In genomic region chr13:105874808-105875207, GRCh38 we compare ENCODE assay signal across 29 cellular contexts.
"Had no signal": no experiment of that assay in that cellular context is flagged by ENCODE, and none has a peak within 500 bp of the region (broad histone marks: within the 10 kb centered on the region; RNA-seq: fewer than 3 reads in every experiment).

No MANE protein-coding gene starts in this region.

- H3K4me1 ChIP-seq: neural progenitor cell, parathyroid adenoma, psoas muscle, right lobe of liver, sigmoid colon, spleen, thyroid gland, tibial nerve, vagina had no signal

- H3K9me3 ChIP-seq: ovary, psoas muscle, right lobe of liver, sigmoid colon, spleen, thoracic aorta, thyroid gland, tibial nerve, upper lobe of left lung, vagina had no signal

- FAIRE-seq: urothelium cell line had no signal

- DNase-seq: natural killer cell; occipital lobe; ovary; posterior cingulate gyrus; psoas muscle; right cardiac atrium; right lobe of liver; sigmoid colon; spleen; stimulated activated CD4-positive, alpha-beta T cell treated with anti-CD3 and anti-CD28 coated beads, Interleukin-12 subunit alpha, Interleukin-12 subunit beta, amount 100 ng/mL, for 4 hours; stimulated activated CD4-positive, alpha-beta T cell treated with anti-CD3 and anti-CD28 coated beads, Interleukin-1b, Interleukin-23, amount 100 ng/mL, for 48 hours; stimulated activated CD4-positive, alpha-beta T cell treated with anti-CD3 and anti-CD28 coated beads, Interleukin-4, amount 100 ng/mL, for 1 hour; stimulated activated CD4-positive, alpha-beta T cell treated with anti-CD3 and anti-CD28 coated beads, Interleukin-4, amount 100 ng/mL, for 4 hours; stimulated activated CD8-positive, alpha-beta memory T cell treated with anti-CD3 and anti-CD28 coated beads, Interleukin-4, amount 100 ng/mL, for 48 hours; stimulated activated naive CD4-positive, alpha-beta T cell; stimulated activated naive CD8-positive, alpha-beta T cell treated with anti-CD3 and anti-CD28 coated beads, Interleukin-15, amount 100 ng/mL, for 72 hours; stimulated activated naive CD8-positive, alpha-beta T cell treated with anti-CD3 and anti-CD28 coated beads, Interleukin-15, Interleukin-2, amounts not matched to agents 100 U/mL and 50 U/mL, for 24 hours; substantia nigra; thyroid gland; trophoblast cell; upper lobe of left lung had no signal

- H3K4me3 ChIP-seq: neural progenitor cell, ovary, psoas muscle, right lobe of liver, sigmoid colon, smooth muscle cell, spleen, thoracic aorta, thyroid gland, tibial nerve, upper lobe of left lung, vagina had no signal

- ATAC-seq: natural killer cell; psoas muscle; right cardiac atrium; right lobe of liver; stimulated activated memory B cell treated with anti-CD40 and anti-IgM and Interleukin-4, amounts not matched to agents 10 μg/mL and 1 μg/mL and 100 μg/mL, for 72 hours; stimulated activated naive CD8-positive, alpha-beta T cell treated with anti-CD3 and anti-CD28 coated beads, Interleukin-15, amount 100 ng/mL, for 72 hours; stimulated activated naive CD8-positive, alpha-beta T cell treated with anti-CD3 and anti-CD28 coated beads, Interleukin-15, Interleukin-2, amounts not matched to agents 100 U/mL and 50 U/mL, for 24 hours had no signal

- H3K36me3 ChIP-seq: neural progenitor cell, ovary, right lobe of liver, sigmoid colon, spleen, thoracic aorta, thyroid gland, tibial nerve, upper lobe of left lung, vagina had no signal
